1 cellular context compared by ENCODE assay signal in the genomic region with DNA sequence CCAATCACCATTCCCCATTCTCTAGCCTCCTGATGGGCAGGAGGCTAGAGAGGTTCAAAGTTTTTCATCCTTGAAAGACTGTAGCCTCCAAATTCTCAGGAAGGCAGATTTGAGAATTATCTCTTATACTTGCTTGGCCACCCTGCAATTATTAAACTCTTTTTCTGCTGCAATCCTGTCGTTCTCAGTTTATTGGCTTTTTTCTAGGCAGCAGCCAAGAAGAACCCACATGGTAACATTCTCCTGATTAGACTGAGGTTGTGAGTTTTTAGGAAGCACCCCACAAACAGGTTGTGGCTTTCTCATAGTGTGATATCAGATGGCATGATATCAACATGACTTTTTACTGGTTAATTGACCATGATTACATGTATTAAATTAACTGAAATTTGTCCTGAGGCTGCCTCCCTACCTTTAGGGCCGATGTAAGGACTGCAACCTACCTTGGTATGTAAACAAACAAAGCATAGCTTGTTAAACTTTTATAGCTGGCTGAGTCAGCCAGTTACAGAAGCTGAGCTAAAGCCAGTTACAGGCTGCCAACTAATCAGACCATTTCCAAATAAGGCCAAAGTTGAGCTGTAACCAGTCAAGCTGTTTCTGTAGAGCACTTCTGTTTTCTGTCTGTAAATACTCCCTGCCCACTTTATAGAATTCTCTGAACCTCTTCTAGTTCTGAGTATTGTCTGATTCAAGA.
TF ChIP-seq lines count a peak whose summit lies in the region.

No MANE protein-coding gene starts in this region.

TF ChIP-seq in SK-N-SH, 30 proteins besides CTCF, POLR2A, EP300 and RAD21 (continued from another document):
- TF ChIP-seq ELF1 (IDR thresholded peaks at IDR 0.05) (no peak), MEF2A (IDR thresholded peaks at IDR 0.05; ENCODE audit: borderline replicate concordance, low read depth) (no peak)
- TF ChIP-seq, protein P1, sequence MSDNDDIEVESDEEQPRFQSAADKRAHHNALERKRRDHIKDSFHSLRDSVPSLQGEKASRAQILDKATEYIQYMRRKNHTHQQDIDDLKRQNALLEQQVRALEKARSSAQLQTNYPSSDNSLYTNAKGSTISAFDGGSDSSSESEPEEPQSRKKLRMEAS (IDR thresholded peaks at IDR 0.05; ENCODE audit: low read depth), result no peak
